In genomic region chr10:123316776-123317175, GRCh38 we compare ENCODE assay signal across 3 cellular contexts.
"Had no signal": no experiment of that assay in that cellular context is flagged by ENCODE, and none has a peak within 500 bp of the region (broad histone marks: within the 10 kb centered on the region; RNA-seq: fewer than 3 reads in every experiment).

No MANE protein-coding gene starts in this region.

- DNase-seq: GDM1, GF-D8 had no signal

- ATAC-seq: GM12878 had no signal

- H3K4me3 ChIP-seq: GM12878 had no signal
